Comparison of ENCODE assay signal across 1 cellular context in genomic region chr3:174100744-174101143, GRCh38.
TF ChIP-seq lines count a peak whose summit lies in the region.

No MANE protein-coding gene starts in this region.

TF ChIP-seq in GM12878, 131 proteins besides CTCF, POLR2A, EP300 and RAD21 (continued from another document):
- TF ChIP-seq ZBTB4 (CRISPR knock-in tag; IDR thresholded peaks at IDR 0.05), result no peak
- no peak for TF ChIP-seq POU2F2 (IDR thresholded peaks at IDR 0.05; ENCODE audit: borderline replicate concordance, low read depth, low read length)
- no peak for TF ChIP-seq USF2 (IDR thresholded peaks at IDR 0.05; ENCODE audit: borderline replicate concordance, low read depth, low read length)
- TF ChIP-seq SUPT20H (IDR thresholded peaks at IDR 0.05; ENCODE audit: borderline replicate concordance, control insufficient read depth, low read depth, low read length), result no peak
- TF ChIP-seq IKZF2 (IDR thresholded peaks at IDR 0.05), result no peak
- no peak for TF ChIP-seq E2F8 (IDR thresholded peaks at IDR 0.05; ENCODE audit: low read depth, partially characterized antibody)
- no peak for TF ChIP-seq IRF4 (IDR thresholded peaks at IDR 0.05; ENCODE audit: low read depth, low read length)
- no peak for TF ChIP-seq PRDM15 (CRISPR knock-in tag; IDR thresholded peaks at IDR 0.05)
